8 cellular contexts compared by ENCODE assay signal in the genomic region with DNA sequence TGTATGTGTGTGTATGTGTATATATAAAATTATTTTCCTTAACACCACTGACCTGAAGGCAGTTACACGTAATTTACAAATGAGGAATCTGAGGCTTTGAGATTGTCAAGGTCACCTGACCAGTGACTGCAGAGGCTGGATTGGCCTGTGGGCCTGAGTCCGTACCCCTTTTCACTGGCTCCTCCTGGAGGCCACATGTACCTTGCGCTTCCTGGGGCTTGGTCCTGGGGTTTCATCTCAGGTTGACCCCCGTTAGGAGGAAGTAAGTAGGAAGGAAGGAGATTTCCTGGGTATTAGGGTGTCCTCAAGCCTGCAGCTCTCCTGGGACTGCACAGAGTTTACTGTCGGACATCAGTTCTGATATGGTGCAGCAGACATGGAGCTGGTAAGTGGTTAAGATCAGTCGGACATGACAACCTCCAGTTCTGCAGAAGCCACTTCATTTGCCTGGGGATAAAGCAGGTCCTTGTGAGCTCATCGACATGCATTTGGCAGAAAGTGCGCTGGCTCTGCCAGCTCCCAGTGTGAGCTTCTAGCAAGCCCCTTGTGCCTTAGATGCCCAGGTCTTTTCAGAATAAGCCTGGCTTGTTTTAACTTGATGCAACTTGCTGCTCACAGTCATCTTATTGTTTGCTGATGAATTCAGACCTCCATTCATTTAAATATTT. TPM values are rescaled to one million over a fixed set of nuclear protein-coding genes. Genes with fewer than 3 reads are reported as not detected.
A peak's percentile ranks its signal among the peaks of the same experiment; 100 is the strongest.
DNase-seq lines count a peak whose midpoint lies in the region; ATAC-seq, FAIRE-seq and TF ChIP-seq lines count a peak whose summit lies in the region.

No MANE protein-coding gene starts in this region.

- H2BK5ac ChIP-seq in trophoblast cell (ENCODE audit: low read depth, low read length, poor library complexity): no peak overlapping the region

- H2AK5ac ChIP-seq in trophoblast cell (ENCODE audit: low read length): no peak overlapping the region

- no peak overlapping the region for H2AFZ ChIP-seq in trophoblast cell (ENCODE audit: insufficient read depth, low read length, poor library complexity)

- no peak overlapping the region for H4K8ac ChIP-seq in trophoblast cell (ENCODE audit: low read depth, low read length)

- H4K91ac ChIP-seq in trophoblast cell (ENCODE audit: low read depth, low read length): no peak overlapping the region

- ATAC-seq in HG02763 (IDR thresholded peaks at IDR 0.05; ENCODE audit: unreplicated experiment) (peak; percentile 62), SK-N-SH treated with all-trans-retinoic acid at 6 μM for 48 hours (peak; percentile 57), left ventricle myocardium superior (peak; percentile 50)

- H2BK12ac ChIP-seq in trophoblast cell (ENCODE audit: low read length): no peak overlapping the region

- no peaks in the 10 kb centered on the region for H3K9me3 ChIP-seq in trophoblast cell (ENCODE audit: insufficient read depth, low read depth, low read length)

- H3K18ac ChIP-seq in trophoblast cell (ENCODE audit: low read length): no peak overlapping the region

- intact Hi-C loops in left ventricle myocardium superior (cut with micrococcal nuclease): no loop called here

- no peak overlapping the region for H3K4me3 ChIP-seq in trophoblast cell (ENCODE audit: low read depth, low read length)

- H3K23ac ChIP-seq in trophoblast cell (ENCODE audit: low read length): no peak overlapping the region

- no peak overlapping the region for H3K27ac ChIP-seq in trophoblast cell (ENCODE audit: low read depth, low read length)

- no peak overlapping the region for H3K4me2 ChIP-seq in trophoblast cell (ENCODE audit: low read length)

- H3K14ac ChIP-seq in trophoblast cell (ENCODE audit: low read length): no peak overlapping the region

- no peak overlapping the region for H3K4ac ChIP-seq in trophoblast cell (ENCODE audit: low read depth, low read length)

- peak; percentile 70 for FAIRE-seq in GM12891 (lab: Jason Lieb, UNC)

- H2BK120ac ChIP-seq in trophoblast cell (ENCODE audit: insufficient read depth, low read length, poor library complexity): no peak overlapping the region

- peaks cover 0 to 2% of the 10 kb centered on the region in 2 experiments for H3K36me3 ChIP-seq in trophoblast cell (ENCODE audit: control insufficient read depth in 1 of 2, insufficient read depth in 2 of 2, low read length in 2 of 2)

- WGBS in trophoblast cell (ENCODE audit: extremely low coverage, insufficient coverage, insufficient read length): no CpG with 5 or more reads among the region's 8 CpGs

- no peaks in the 10 kb centered on the region for H3K27me3 ChIP-seq in trophoblast cell (ENCODE audit: insufficient read depth, low read length)

- no peak for TF ChIP-seq POLR2A in GM12891 (IDR thresholded peaks at IDR 0.05; ENCODE audit: low read depth, low read length)

- H3K79me1 ChIP-seq in trophoblast cell (ENCODE audit: low read length): no peaks in the 10 kb centered on the region

- DNase-seq in GM12891 (ENCODE audit: insufficient read length, low spot score) (no peak), left ventricle myocardium superior (peak; percentile 71), NCI-H748 treated with DMSO at 0.1 percent for 48 hours (lab: John Stamatoyannopoulos, UW) (no peak), trophoblast cell (no peak), NCI-H1105 (lab: John Stamatoyannopoulos, UW) (no peak), NCI-H524 (lab: John Stamatoyannopoulos, UW) (no peak)

- H4K12ac ChIP-seq in trophoblast cell (ENCODE audit: low read depth, low read length): no peak overlapping the region

- H3K4me1 ChIP-seq in trophoblast cell (ENCODE audit: control insufficient read depth in 1 of 2, insufficient read depth in 2 of 2, low read length in 2 of 2): peaks cover 0 to 4% of the 10 kb centered on the region in 2 experiments

- H3K79me2 ChIP-seq in trophoblast cell (ENCODE audit: control insufficient read depth, insufficient read depth, low read length, poor library complexity): no peaks in the 10 kb centered on the region

- no peak overlapping the region for H3K9ac ChIP-seq in trophoblast cell (ENCODE audit: low read length)

TF ChIP-seq in GM12891, 5 proteins besides CTCF, POLR2A, EP300 and RAD21:
- no peak for TF ChIP-seq SPI1 (IDR thresholded peaks at IDR 0.05; ENCODE audit: low read depth, low read length)
- no peak for TF ChIP-seq PAX5 (IDR thresholded peaks at IDR 0.05; ENCODE audit: insufficient read depth, low read length, severe bottlenecking)
- TF ChIP-seq TAF1 (IDR thresholded peaks at IDR 0.05; ENCODE audit: low read depth, low read length): no peak
- TF ChIP-seq POLR2AphosphoS5 (IDR thresholded peaks at IDR 0.05; ENCODE audit: low read depth, low read length): no peak
- no peak for TF ChIP-seq POU2F2 (IDR thresholded peaks at IDR 0.05; ENCODE audit: low read depth, low read length)

TF ChIP-seq in SK-N-SH treated with all-trans-retinoic acid at 6 μM for 48 hours, 23 proteins besides CTCF, POLR2A, EP300 and RAD21:
- no peak for TF ChIP-seq OSR1 (CRISPR knock-in tag; IDR thresholded peaks at IDR 0.05)
- no peak for TF ChIP-seq ZFP30 (CRISPR knock-in tag; IDR thresholded peaks at IDR 0.05)
- TF ChIP-seq, protein P1, sequence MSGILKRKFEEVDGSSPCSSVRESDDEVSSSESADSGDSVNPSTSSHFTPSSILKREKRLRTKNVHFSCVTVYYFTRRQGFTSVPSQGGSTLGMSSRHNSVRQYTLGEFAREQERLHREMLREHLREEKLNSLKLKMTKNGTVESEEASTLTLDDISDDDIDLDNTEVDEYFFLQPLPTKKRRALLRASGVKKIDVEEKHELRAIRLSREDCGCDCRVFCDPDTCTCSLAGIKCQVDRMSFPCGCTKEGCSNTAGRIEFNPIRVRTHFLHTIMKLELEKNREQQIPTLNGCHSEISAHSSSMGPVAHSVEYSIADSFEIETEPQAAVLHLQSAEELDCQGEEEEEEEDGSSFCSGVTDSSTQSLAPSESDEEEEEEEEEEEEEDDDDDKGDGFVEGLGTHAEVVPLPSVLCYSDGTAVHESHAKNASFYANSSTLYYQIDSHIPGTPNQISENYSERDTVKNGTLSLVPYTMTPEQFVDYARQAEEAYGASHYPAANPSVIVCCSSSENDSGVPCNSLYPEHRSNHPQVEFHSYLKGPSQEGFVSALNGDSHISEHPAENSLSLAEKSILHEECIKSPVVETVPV (CRISPR knock-in tag; IDR thresholded peaks at IDR 0.05): no peak
- TF ChIP-seq, protein P2, sequence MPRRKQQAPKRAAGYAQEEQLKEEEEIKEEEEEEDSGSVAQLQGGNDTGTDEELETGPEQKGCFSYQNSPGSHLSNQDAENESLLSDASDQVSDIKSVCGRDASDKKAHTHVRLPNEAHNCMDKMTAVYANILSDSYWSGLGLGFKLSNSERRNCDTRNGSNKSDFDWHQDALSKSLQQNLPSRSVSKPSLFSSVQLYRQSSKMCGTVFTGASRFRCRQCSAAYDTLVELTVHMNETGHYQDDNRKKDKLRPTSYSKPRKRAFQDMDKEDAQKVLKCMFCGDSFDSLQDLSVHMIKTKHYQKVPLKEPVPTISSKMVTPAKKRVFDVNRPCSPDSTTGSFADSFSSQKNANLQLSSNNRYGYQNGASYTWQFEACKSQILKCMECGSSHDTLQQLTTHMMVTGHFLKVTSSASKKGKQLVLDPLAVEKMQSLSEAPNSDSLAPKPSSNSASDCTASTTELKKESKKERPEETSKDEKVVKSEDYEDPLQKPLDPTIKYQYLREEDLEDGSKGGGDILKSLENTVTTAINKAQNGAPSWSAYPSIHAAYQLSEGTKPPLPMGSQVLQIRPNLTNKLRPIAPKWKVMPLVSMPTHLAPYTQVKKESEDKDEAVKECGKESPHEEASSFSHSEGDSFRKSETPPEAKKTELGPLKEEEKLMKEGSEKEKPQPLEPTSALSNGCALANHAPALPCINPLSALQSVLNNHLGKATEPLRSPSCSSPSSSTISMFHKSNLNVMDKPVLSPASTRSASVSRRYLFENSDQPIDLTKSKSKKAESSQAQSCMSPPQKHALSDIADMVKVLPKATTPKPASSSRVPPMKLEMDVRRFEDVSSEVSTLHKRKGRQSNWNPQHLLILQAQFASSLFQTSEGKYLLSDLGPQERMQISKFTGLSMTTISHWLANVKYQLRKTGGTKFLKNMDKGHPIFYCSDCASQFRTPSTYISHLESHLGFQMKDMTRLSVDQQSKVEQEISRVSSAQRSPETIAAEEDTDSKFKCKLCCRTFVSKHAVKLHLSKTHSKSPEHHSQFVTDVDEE (CRISPR knock-in tag; IDR thresholded peaks at IDR 0.05): no peak
- TF ChIP-seq, protein P3, sequence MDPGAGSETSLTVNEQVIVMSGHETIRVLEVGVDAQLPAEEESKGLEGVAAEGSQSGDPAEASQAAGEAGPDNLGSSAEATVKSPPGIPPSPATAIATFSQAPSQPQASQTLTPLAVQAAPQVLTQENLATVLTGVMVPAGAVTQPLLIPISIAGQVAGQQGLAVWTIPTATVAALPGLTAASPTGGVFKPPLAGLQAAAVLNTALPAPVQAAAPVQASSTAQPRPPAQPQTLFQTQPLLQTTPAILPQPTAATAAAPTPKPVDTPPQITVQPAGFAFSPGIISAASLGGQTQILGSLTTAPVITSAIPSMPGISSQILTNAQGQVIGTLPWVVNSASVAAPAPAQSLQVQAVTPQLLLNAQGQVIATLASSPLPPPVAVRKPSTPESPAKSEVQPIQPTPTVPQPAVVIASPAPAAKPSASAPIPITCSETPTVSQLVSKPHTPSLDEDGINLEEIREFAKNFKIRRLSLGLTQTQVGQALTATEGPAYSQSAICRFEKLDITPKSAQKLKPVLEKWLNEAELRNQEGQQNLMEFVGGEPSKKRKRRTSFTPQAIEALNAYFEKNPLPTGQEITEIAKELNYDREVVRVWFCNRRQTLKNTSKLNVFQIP (CRISPR knock-in tag; IDR thresholded peaks at IDR 0.05; ENCODE audit: borderline replicate concordance, low read depth): no peak
- no peak for TF ChIP-seq ZNF70 (CRISPR knock-in tag; IDR thresholded peaks at IDR 0.05)
- no peak for TF ChIP-seq ZNF565 (CRISPR knock-in tag; conservative IDR thresholded peaks at IDR 0.05; ENCODE audit: low read depth)
- no peak for TF ChIP-seq TCF4 (CRISPR knock-in tag; IDR thresholded peaks at IDR 0.05; ENCODE audit: borderline replicate concordance)
- no peak for TF ChIP-seq CSDC2 (CRISPR knock-in tag; IDR thresholded peaks at IDR 0.05)
- TF ChIP-seq ZC3H10 (CRISPR knock-in tag; IDR thresholded peaks at IDR 0.05): no peak

RNA-seq across cellular contexts. Expression of a gene that starts 36.6 kb away (rescaled TPM):
- 3.5 TPM for polyA plus RNA-seq in GM12891 (2012; ENCODE audit: low read depth, missing spikeins)
- total RNA-seq in left ventricle myocardium superior: 45.4 TPM
- 16.1 and 17.5 TPM in 2 replicates for polyA plus RNA-seq in trophoblast cell (2013)
